9 cellular contexts compared by ENCODE assay signal in genomic region chr1:230212405-230212936, GRCh38.
DNase-seq lines count a peak whose midpoint lies in the region; ATAC-seq and TF ChIP-seq lines count a peak whose summit lies in the region.
"Had no signal": no experiment of that assay in that cellular context is flagged by ENCODE, and none has a peak within 500 bp of the region (broad histone marks: within the 10 kb centered on the region; RNA-seq: fewer than 3 reads in every experiment).

No MANE protein-coding gene starts in this region.

- intact Hi-C loops in CD14-positive monocyte (cut with micrococcal nuclease) = no loop called here
- intact Hi-C loops in dendritic cell treated with granulocyte-macrophage colony-stimulating factor and Interleukin-4, amounts not matched to agents 40 ng/mL and 50 ng/mL, for 4 days (cut with micrococcal nuclease) = no loop called here
- intact Hi-C loops in sigmoid colon (cut with DNase I) = loop anchor here (5.0 kb wide), 1 partner anchor 145 kb away; the partner anchor contains the start of gene GALNT2
- intact Hi-C loops in mammary epithelial cell (cut with micrococcal nuclease) = no loop called here

- H3K9me3 ChIP-seq in sigmoid colon (peaks cover 0 to 2% (median 0%) of the 10 kb centered on the region in 4 donors), mammary epithelial cell (replicated peaks; ENCODE audit: insufficient read depth, low read length) (no peaks in the 10 kb centered on the region)

- H3K4me1 ChIP-seq in sigmoid colon = peaks cover 0 to 17% (median 11%) of the 10 kb centered on the region in 4 donors
- H3K4me1 ChIP-seq in mammary epithelial cell (ENCODE audit: insufficient read depth, low read length) = peaks cover 7% of the 10 kb centered on the region

- CTCF ChIA-PET in mammary epithelial cell (lab: Charles Lee; ENCODE audit: low non-redundant PET) = no interaction called here

- TF ChIP-seq POLR2A in sigmoid colon (IDR thresholded peaks at IDR 0.05) = no peak

- no peak overlapping the region for H3K4me3 ChIP-seq in sigmoid colon
- H3K4me3 ChIP-seq in mammary epithelial cell (replicated peaks in 1 of 3; ENCODE audit: insufficient read depth in 1 of 3, low read depth in 2 of 3, low read length in 3 of 3) = no peak overlapping the region
- H3K4me3 ChIP-seq in H7 (ENCODE audit: insufficient read depth, low read depth, low read length) = no peak overlapping the region

- H4K20me1 ChIP-seq in mammary epithelial cell (ENCODE audit: insufficient read depth, low read length) = no peaks in the 10 kb centered on the region

- peaks cover 18 to 25% of the 10 kb centered on the region in 2 donors for H3K36me3 Mint-ChIP-seq in CD14-positive monocyte
- peaks cover 5% of the 10 kb centered on the region for H3K36me3 Mint-ChIP-seq in dendritic cell treated with granulocyte-macrophage colony-stimulating factor and Interleukin-4, amounts not matched to agents 40 ng/mL and 50 ng/mL, for 4 days (ENCODE audit: low read depth)

- H3K4me3 Mint-ChIP-seq in CD14-positive monocyte = peak overlapping the region; percentile 79 to 82
- H3K4me3 Mint-ChIP-seq in dendritic cell treated with granulocyte-macrophage colony-stimulating factor and Interleukin-4, amounts not matched to agents 40 ng/mL and 50 ng/mL, for 4 days = peak overlapping the region; percentile 76

- BruUV-seq in mammary epithelial cell (replicated peaks; lab: Mats Ljungman, UMichigan) = no TSS peak

- H3K4me1 Mint-ChIP-seq in CD14-positive monocyte = peaks cover 28% of the 10 kb centered on the region
- peaks cover 60% of the 10 kb centered on the region for H3K4me1 Mint-ChIP-seq in dendritic cell treated with granulocyte-macrophage colony-stimulating factor and Interleukin-4, amounts not matched to agents 40 ng/mL and 50 ng/mL, for 4 days (ENCODE audit: low read depth)

- H3K79me2 ChIP-seq in mammary epithelial cell (ENCODE audit: insufficient read depth, low read length) = peaks cover 88% of the 10 kb centered on the region

- H3K27me3 Mint-ChIP-seq in CD14-positive monocyte (ENCODE audit: low read depth in 3 of 3) = no peaks in the 10 kb centered on the region
- H3K27me3 Mint-ChIP-seq in dendritic cell treated with granulocyte-macrophage colony-stimulating factor and Interleukin-4, amounts not matched to agents 40 ng/mL and 50 ng/mL, for 4 days = no peaks in the 10 kb centered on the region

- in situ Hi-C loops in mammary epithelial cell (cut with MboI; ENCODE audit: low sequenced_read_pairs in 2 of 2) = no loop called here

- no peak overlapping the region for H3K9ac ChIP-seq in mammary epithelial cell (ENCODE audit: insufficient read depth, low read length)

- H3K9me3 Mint-ChIP-seq in CD14-positive monocyte = peaks cover 0 to 5% (median 0%) of the 10 kb centered on the region in 7 donors
- no peaks in the 10 kb centered on the region for H3K9me3 Mint-ChIP-seq in dendritic cell treated with granulocyte-macrophage colony-stimulating factor and Interleukin-4, amounts not matched to agents 40 ng/mL and 50 ng/mL, for 4 days

- H3K36me3 ChIP-seq in sigmoid colon (no peaks in the 10 kb centered on the region), mammary epithelial cell (ENCODE audit: insufficient read depth, low read length) (no peaks in the 10 kb centered on the region), H7 (replicated peaks; ENCODE audit: control insufficient read depth, insufficient read depth, low read length) (no peaks in the 10 kb centered on the region)

- TF ChIP-seq EP300 in sigmoid colon (IDR thresholded peaks at IDR 0.05) = no peak

- TF ChIP-seq CTCF in CD14-positive monocyte (IDR thresholded peaks at IDR 0.05) = no peak
- no peak for TF ChIP-seq CTCF in sigmoid colon (IDR thresholded peaks at IDR 0.05)
- no peak for TF ChIP-seq CTCF in mammary epithelial cell (conservative IDR thresholded peaks at IDR 0.05 in 1 of 2, IDR thresholded peaks at IDR 0.05 in 1 of 2; ENCODE audit: extremely low read depth in 1 of 2, insufficient read depth in 1 of 2, low read depth in 1 of 2, low read length in 2 of 2)

- 48 to 80% methylated on average over 7 of the region's 7 CpGs for WGBS in sigmoid colon, 2 donors
- WGBS in mammary epithelial cell (ENCODE audit: low coverage, missing lambda C conversion rate) = 86% methylated on average over 7 of the region's 7 CpGs

- H3K27me3 ChIP-seq in sigmoid colon (no peaks in the 10 kb centered on the region), mammary epithelial cell (ENCODE audit: insufficient read depth, low read length) (no peaks in the 10 kb centered on the region), H7 (ENCODE audit: control insufficient read depth, insufficient read depth, low read length) (no peaks in the 10 kb centered on the region)

- no peak overlapping the region for H2AFZ ChIP-seq in mammary epithelial cell (ENCODE audit: low read depth, low read length)

- dilution Hi-C loops in mammary epithelial cell (cut with HindIII; ENCODE audit: low sequenced_read_pairs) = no loop called here

- H3K4me2 ChIP-seq in mammary epithelial cell (ENCODE audit: insufficient read depth, low read depth, low read length) = no peak overlapping the region

- H3K27ac ChIP-seq in sigmoid colon (peak overlapping the region in 2 of 4 donors; percentile 3 to 32), mammary epithelial cell (ENCODE audit: insufficient read depth, low read depth, low read length) (no peak overlapping the region)

- peak overlapping the region; percentile 70 to 96 (median 93) for H3K27ac Mint-ChIP-seq in CD14-positive monocyte
- peak overlapping the region; percentile 92 for H3K27ac Mint-ChIP-seq in dendritic cell treated with granulocyte-macrophage colony-stimulating factor and Interleukin-4, amounts not matched to agents 40 ng/mL and 50 ng/mL, for 4 days

- DNase-seq in CD14-positive monocyte (ENCODE audit: low spot score) (peak; percentile 54), HUDEP-2 (lab: John Stamatoyannopoulos, UW; ENCODE audit: unreplicated experiment in 76 of 76) (no peak), sigmoid colon (no peak), mammary epithelial cell (no peak), H7 (no peak)
- DNase-seq: activated CD4-positive, alpha-beta T cell treated with anti-CD3 and anti-CD28 coated beads for 1 hour had no signal

- ATAC-seq in GM19324 (IDR thresholded peaks at IDR 0.05; ENCODE audit: low FRiP score, unreplicated experiment) (peak; percentile 59), HG03378 (IDR thresholded peaks at IDR 0.05; ENCODE audit: unreplicated experiment) (peak; percentile 42)
